Comparison of ENCODE assay signal across 10 cellular contexts in the genomic region with DNA sequence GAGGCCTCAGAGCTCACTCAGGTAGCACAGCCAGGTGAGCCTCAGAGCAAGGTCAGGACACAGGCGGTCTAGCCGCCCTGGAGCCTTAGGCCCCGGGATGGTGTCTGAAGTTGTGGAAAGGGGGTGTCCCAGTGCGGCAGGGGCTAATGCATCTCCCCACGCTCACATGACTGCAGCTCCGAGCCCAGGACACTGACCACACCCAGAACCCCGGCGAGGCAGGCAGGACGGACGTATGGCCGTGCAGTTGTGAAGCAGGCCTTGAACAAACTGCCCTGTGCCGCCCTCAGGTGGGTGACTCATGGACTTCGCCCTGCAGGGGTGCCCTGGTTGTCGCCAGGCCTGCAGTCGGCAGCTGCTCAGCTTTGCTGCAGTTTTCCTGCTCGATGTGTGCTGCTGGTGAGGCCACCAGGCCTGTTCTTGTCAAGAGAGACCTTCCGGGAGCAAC. TPM values are rescaled to one million over a fixed set of nuclear protein-coding genes. Genes with fewer than 3 reads are reported as not detected.
DNase-seq lines count a peak whose midpoint lies in the region; ATAC-seq and TF ChIP-seq lines count a peak whose summit lies in the region.
"Had no signal": no experiment of that assay in that cellular context is flagged by ENCODE, and none has a peak within 500 bp of the region (broad histone marks: within the 10 kb centered on the region; RNA-seq: fewer than 3 reads in every experiment).

No MANE protein-coding gene starts in this region.

- H3K27me3 Mint-ChIP-seq in activated T-helper 17 cell treated with anti-CD3 and anti-CD28 coated beads, Interleukin-2, amount 50 U/mL, for 72 hours: no peaks in the 10 kb centered on the region
- H3K27me3 Mint-ChIP-seq: naive thymus-derived CD4-positive, alpha-beta T cell had no signal

- H3K4me3 Mint-ChIP-seq in activated T-helper 17 cell treated with anti-CD3 and anti-CD28 coated beads, Interleukin-2, amount 50 U/mL, for 72 hours: no peak overlapping the region

- H3K4me3 ChIP-seq in NB4 (ENCODE audit: low read depth, low read length): no peak overlapping the region

- peaks cover 17% of the 10 kb centered on the region for H3K36me3 Mint-ChIP-seq in activated T-helper 17 cell treated with anti-CD3 and anti-CD28 coated beads, Interleukin-2, amount 50 U/mL, for 72 hours (ENCODE audit: low read depth)

- ATAC-seq in activated T-helper 17 cell treated with anti-CD3 and anti-CD28 coated beads, Interleukin-2, amount 50 U/mL, for 72 hours (replicated peaks): no peak
- no peak for ATAC-seq in HG02763 (IDR thresholded peaks at IDR 0.05; ENCODE audit: unreplicated experiment)
- ATAC-seq: naive thymus-derived CD4-positive, alpha-beta T cell had no signal

- H3K4me1 Mint-ChIP-seq in activated T-helper 17 cell treated with anti-CD3 and anti-CD28 coated beads, Interleukin-2, amount 50 U/mL, for 72 hours: peaks cover 15% of the 10 kb centered on the region

- no peak overlapping the region for H3K27ac Mint-ChIP-seq in activated T-helper 17 cell treated with anti-CD3 and anti-CD28 coated beads, Interleukin-2, amount 50 U/mL, for 72 hours

- TF ChIP-seq POLR2A in NB4 (IDR thresholded peaks at IDR 0.05; ENCODE audit: extremely low read depth, insufficient read length): no peak

- DNase-seq in DMS 273 treated with DMSO at 0.1 percent for 48 hours (lab: John Stamatoyannopoulos, UW) (peak; percentile 39), NB4 (ENCODE audit: low read depth) (peak; percentile 32), brain pericyte (ENCODE audit: low read depth, low spot score) (peak; percentile 22), lung microvascular endothelial cell (ENCODE audit: low read depth in 2 of 2) (peak; percentile 54 to 91), GDM1 (lab: John Stamatoyannopoulos, UW) (no peak), NCI-H526 treated with DMSO at 0.1 percent for 48 hours (lab: John Stamatoyannopoulos, UW) (no peak)
- DNase-seq: anterior cingulate cortex had no signal

- H3K9me3 Mint-ChIP-seq in activated T-helper 17 cell treated with anti-CD3 and anti-CD28 coated beads, Interleukin-2, amount 50 U/mL, for 72 hours: peaks cover 5% of the 10 kb centered on the region

- TF ChIP-seq CTCF in NB4 (IDR thresholded peaks at IDR 0.05; ENCODE audit: low read depth, low read length): no peak

RNA-seq across cellular contexts. Expression of gene PRKAR1B, which starts 5.0 kb away (rescaled TPM):
- 34.4 and 71.8 TPM in 2 replicates for total RNA-seq in lung microvascular endothelial cell
- total RNA-seq in activated T-helper 17 cell treated with anti-CD3 and anti-CD28 coated beads, Interleukin-2, amount 50 U/mL, for 72 hours: 10 to 100 TPM; 26.2 to 56.0 TPM

RNA-seq across cellular contexts. Expression of gene DNAAF5, which starts 5.6 kb away (rescaled TPM):
- total RNA-seq in lung microvascular endothelial cell: 10.0 and 12.1 TPM in 2 replicates
- 10 to 100 TPM; 15.1 to 39.9 TPM for total RNA-seq in activated T-helper 17 cell treated with anti-CD3 and anti-CD28 coated beads, Interleukin-2, amount 50 U/mL, for 72 hours

Comparison
In these comparisons a context has a peak if more than half of its experiments do, and no peak if none do; other contexts are left out.
1. DNase-seq: peak in DMS 273 treated with DMSO at 0.1 percent for 48 hours (single experiment), NB4 (single experiment), brain pericyte (single experiment) and lung microvascular endothelial cell (2 of 2); none in GDM1 (single experiment) and NCI-H526 treated with DMSO at 0.1 percent for 48 hours (single experiment).